8 cellular contexts compared by ENCODE assay signal in the genomic region with DNA sequence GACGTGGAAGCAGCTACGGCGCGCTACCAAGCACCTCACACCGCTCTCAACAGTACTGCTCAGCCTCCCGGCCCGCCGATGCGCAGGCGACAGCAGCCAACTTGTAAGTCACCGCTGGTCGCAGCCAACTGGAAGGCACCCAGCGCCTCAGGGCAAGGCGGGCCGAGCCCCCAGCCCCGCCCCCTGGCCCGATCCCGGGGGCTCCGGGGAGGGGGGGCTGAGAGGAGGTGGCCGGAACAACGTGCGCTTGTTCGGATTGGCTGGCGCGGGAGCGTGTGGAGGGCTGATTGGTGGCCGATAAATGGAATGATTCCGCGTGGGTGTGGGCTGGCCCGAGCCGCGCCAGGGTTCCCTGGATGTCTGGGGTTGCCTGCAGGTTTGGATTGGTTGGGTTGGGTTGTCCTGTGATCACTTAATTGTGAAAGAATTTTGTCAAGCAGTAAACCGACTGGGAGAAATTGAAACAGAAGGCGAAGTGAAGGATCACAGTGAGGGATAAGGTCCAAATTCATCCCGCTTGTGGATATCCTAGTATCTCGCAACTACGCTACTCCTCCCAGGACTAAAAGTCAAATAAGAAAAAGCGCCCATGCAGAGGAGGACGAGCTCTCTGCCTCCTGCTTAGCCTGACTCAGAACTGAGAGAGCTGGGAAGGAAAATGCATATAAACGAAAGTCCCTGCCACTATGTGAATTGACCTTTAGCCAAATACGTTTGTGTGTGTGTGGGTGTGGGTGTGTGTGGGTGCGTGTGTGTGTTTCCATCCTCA. TPM values are rescaled to one million over a fixed set of nuclear protein-coding genes. Genes with fewer than 3 reads are reported as not detected.
DNase-seq lines count a peak whose midpoint lies in the region; ATAC-seq, FAIRE-seq and TF ChIP-seq lines count a peak whose summit lies in the region.

A gene with protein sequence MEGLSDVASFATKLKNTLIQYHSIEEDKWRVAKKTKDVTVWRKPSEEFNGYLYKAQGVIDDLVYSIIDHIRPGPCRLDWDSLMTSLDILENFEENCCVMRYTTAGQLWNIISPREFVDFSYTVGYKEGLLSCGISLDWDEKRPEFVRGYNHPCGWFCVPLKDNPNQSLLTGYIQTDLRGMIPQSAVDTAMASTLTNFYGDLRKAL (minus strand): TSS at position 130 of the 769 bp plus-strand sequence. CDS start 5,102 bp downstream, outside the sequence.

- H3K27me3 ChIP-seq in prostate gland (replicated peaks; ENCODE audit: insufficient read depth), result no peaks in the 10 kb centered on the region

- peaks cover 7% of the 10 kb centered on the region for H3K4me1 ChIP-seq in prostate gland (replicated peaks)

- H3K4me3 ChIP-seq in prostate gland, result peak within 1 kb of the TSS; percentile 60 to 61

- ATAC-seq in HG02885 (IDR thresholded peaks at IDR 0.05; ENCODE audit: poor library complexity, unreplicated experiment), result peak; percentile 90
- peak; percentile 99 for ATAC-seq in left ventricle myocardium superior

- no peaks in the 10 kb centered on the region for H3K9me3 ChIP-seq in prostate gland

- DNase-seq in NCI-H1694 treated with DMSO at 0.1 percent for 48 hours (lab: John Stamatoyannopoulos, UW) (peak; percentile 90), T-helper 2 cell (peak; percentile 87 to 98 (median 91)), anterior cingulate cortex (lab: John Stamatoyannopoulos, UW) (peak; percentile 73 to 97 (median 94)), left ventricle myocardium superior (peak; percentile 97), prostate gland (ENCODE audit: low spot score) (peak; percentile 90), urothelium cell line (ENCODE audit: low spot score) (peak; percentile 95)

- TF ChIP-seq POLR2A in GM15510 (IDR thresholded peaks at IDR 0.05; ENCODE audit: borderline replicate concordance, extremely low read depth, insufficient read length) (peak; percentile 99), prostate gland (IDR thresholded peaks at IDR 0.05) (peak; percentile 64)

- H3K27ac ChIP-seq in prostate gland, result peak within 1 kb of the TSS; percentile 84 to 87

- peak; percentile 97 for FAIRE-seq in urothelium cell line (lab: Jason Lieb, UNC)

- WGBS in prostate gland, result 2% methylated on average over 41 of the region's 42 CpGs

- no peaks in the 10 kb centered on the region for H3K36me3 ChIP-seq in prostate gland

- TF ChIP-seq CTCF in prostate gland (IDR thresholded peaks at IDR 0.05), result peak in 1 of 4 experiments; percentile 0

- intact Hi-C loops in left ventricle myocardium superior (cut with micrococcal nuclease), result no loop called here
- intact Hi-C loops in prostate gland (cut with DNase I), result loop anchor here (5.0 kb wide), 1 partner anchor 245 kb away; a partner anchor contains a TSS

RNA-seq across cellular contexts. Expression of the gene that starts here (rescaled TPM):
- total RNA-seq in left ventricle myocardium superior (3.8 TPM), prostate gland (10 to 100 TPM; 12.1 to 13.4 TPM)

Comparison
In these comparisons a context has a peak if more than half of its experiments do, and no peak if none do; other contexts are left out.
1. Peak in every context shown above with its lines: DNase-seq, ATAC-seq, H3K4me3 ChIP-seq and H3K27ac ChIP-seq.